1 cellular context compared by ENCODE assay signal in genomic region chr2:219073413-219074129, GRCh38.
A peak's percentile ranks its signal among the peaks of the same experiment; 100 is the strongest.
TF ChIP-seq lines count a peak whose summit lies in the region.

No MANE protein-coding gene starts in this region.

TF ChIP-seq in HepG2, 621 proteins besides CTCF, POLR2A, EP300 and RAD21 (continued from another document and continues in another):
- TF ChIP-seq ZNF761 (CRISPR knock-in tag; conservative IDR thresholded peaks at IDR 0.05) (no peak), SRF (IDR thresholded peaks at IDR 0.05; ENCODE audit: low read depth, low read length) (no peak), ARNT (IDR thresholded peaks at IDR 0.05) (no peak), KAT8 (CRISPR knock-in tag; IDR thresholded peaks at IDR 0.05) (no peak), PITX1 (CRISPR knock-in tag; IDR thresholded peaks at IDR 0.05) (no peak), ZNF749 (CRISPR knock-in tag; IDR thresholded peaks at IDR 0.05; ENCODE audit: borderline replicate concordance) (no peak), KMT2B (CRISPR knock-in tag; IDR thresholded peaks at IDR 0.05) (peak; percentile 43; the same call in 1 of the 2 replicates), THAP9 (CRISPR knock-in tag; IDR thresholded peaks at IDR 0.05; ENCODE audit: borderline replicate concordance) (no peak), ZNF136 (CRISPR knock-in tag; IDR thresholded peaks at IDR 0.05; ENCODE audit: low read depth) (no peak), ZNF337 (CRISPR knock-in tag; IDR thresholded peaks at IDR 0.05; ENCODE audit: borderline replicate concordance, low read depth) (no peak), ZNF143 (CRISPR knock-in tag; IDR thresholded peaks at IDR 0.05) (no peak), NPAS2 (CRISPR knock-in tag; IDR thresholded peaks at IDR 0.05; ENCODE audit: borderline replicate concordance) (no peak), YEATS2 (CRISPR knock-in tag; IDR thresholded peaks at IDR 0.05; ENCODE audit: borderline replicate concordance) (no peak), PRMT3 (CRISPR knock-in tag; IDR thresholded peaks at IDR 0.05; ENCODE audit: borderline replicate concordance, low read depth) (no peak), FOXM1 (CRISPR knock-in tag; IDR thresholded peaks at IDR 0.05) (no peak), ZNF496 (CRISPR knock-in tag; IDR thresholded peaks at IDR 0.05; ENCODE audit: insufficient replicate concordance) (no peak), ZNF878 (CRISPR knock-in tag; IDR thresholded peaks at IDR 0.05) (peak; percentile 65; the same call in 1 of the 2 replicates), ZBTB44 (CRISPR knock-in tag; IDR thresholded peaks at IDR 0.05) (no peak), ZMYM2 (CRISPR knock-in tag; IDR thresholded peaks at IDR 0.05) (no peak), ETS1 (CRISPR knock-in tag; IDR thresholded peaks at IDR 0.05) (no peak), SAFB2 (CRISPR knock-in tag; IDR thresholded peaks at IDR 0.05; ENCODE audit: borderline replicate concordance, low read depth) (no peak), PTBP1 (IDR thresholded peaks at IDR 0.05; ENCODE audit: low read depth, low read length, poor library complexity, severe bottlenecking) (peak; percentile 38), POGZ (CRISPR knock-in tag; IDR thresholded peaks at IDR 0.05) (no peak), ZNF468 (CRISPR knock-in tag; IDR thresholded peaks at IDR 0.05) (no peak), AHR (CRISPR knock-in tag; IDR thresholded peaks at IDR 0.05) (no peak), MYNN (CRISPR knock-in tag; IDR thresholded peaks at IDR 0.05; ENCODE audit: low read depth) (0 out of 2 replicates have a peak, but pooled peaks have one; percentile 1), ZNF607 (CRISPR knock-in tag; IDR thresholded peaks at IDR 0.05; ENCODE audit: borderline replicate concordance) (no peak), SMYD3 (CRISPR knock-in tag; IDR thresholded peaks at IDR 0.05) (no peak), ISX (CRISPR knock-in tag; conservative IDR thresholded peaks at IDR 0.05) (no peak), ZNF329 (CRISPR knock-in tag; IDR thresholded peaks at IDR 0.05; ENCODE audit: low read depth) (no peak), TBX2 (CRISPR knock-in tag; IDR thresholded peaks at IDR 0.05; ENCODE audit: borderline replicate concordance) (peak; percentile 30; the same call in 1 of the 2 replicates), EHMT2 (IDR thresholded peaks at IDR 0.05; ENCODE audit: borderline replicate concordance, low read depth, low read length) (no peak), ZNF737 (CRISPR knock-in tag; IDR thresholded peaks at IDR 0.05; ENCODE audit: borderline replicate concordance) (no peak), FOXC1 (CRISPR knock-in tag; IDR thresholded peaks at IDR 0.05; ENCODE audit: borderline replicate concordance) (no peak), ZNF232 (CRISPR knock-in tag; IDR thresholded peaks at IDR 0.05; ENCODE audit: borderline replicate concordance) (0 out of 2 replicates have a peak, but pooled peaks have one; percentile 17), ZNF253 (CRISPR knock-in tag; IDR thresholded peaks at IDR 0.05; ENCODE audit: borderline replicate concordance) (no peak), REPIN1 (CRISPR knock-in tag; IDR thresholded peaks at IDR 0.05; ENCODE audit: borderline replicate concordance, low read depth) (no peak), REL (CRISPR knock-in tag; conservative IDR thresholded peaks at IDR 0.05) (no peak), KDM5A (IDR thresholded peaks at IDR 0.05; ENCODE audit: borderline replicate concordance, low read length) (no peak), JUN (CRISPR knock-in tag; IDR thresholded peaks at IDR 0.05) (no peak), ZSCAN31 (CRISPR knock-in tag; IDR thresholded peaks at IDR 0.05; ENCODE audit: low read depth) (no peak), CHD2 (IDR thresholded peaks at IDR 0.05; ENCODE audit: low read depth, low read length) (no peak), IRF2 (CRISPR knock-in tag; IDR thresholded peaks at IDR 0.05) (no peak), ZNF251 (CRISPR knock-in tag; IDR thresholded peaks at IDR 0.05) (no peak), GTF2F1 (IDR thresholded peaks at IDR 0.05; ENCODE audit: low read length) (no peak), ZNF432 (CRISPR knock-in tag; IDR thresholded peaks at IDR 0.05; ENCODE audit: borderline replicate concordance) (no peak), ZNF317 (CRISPR knock-in tag; IDR thresholded peaks at IDR 0.05) (0 out of 2 replicates have a peak, but pooled peaks have one; percentile 42), ZNF3 (CRISPR knock-in tag; IDR thresholded peaks at IDR 0.05) (no peak), TEAD2 (CRISPR knock-in tag; IDR thresholded peaks at IDR 0.05) (no peak), HOXA7 (CRISPR knock-in tag; IDR thresholded peaks at IDR 0.05) (no peak), ZSCAN22 (CRISPR knock-in tag; IDR thresholded peaks at IDR 0.05) (no peak), ZFP37 (CRISPR knock-in tag; IDR thresholded peaks at IDR 0.05; ENCODE audit: borderline replicate concordance) (no peak)
- TF ChIP-seq, protein P1, sequence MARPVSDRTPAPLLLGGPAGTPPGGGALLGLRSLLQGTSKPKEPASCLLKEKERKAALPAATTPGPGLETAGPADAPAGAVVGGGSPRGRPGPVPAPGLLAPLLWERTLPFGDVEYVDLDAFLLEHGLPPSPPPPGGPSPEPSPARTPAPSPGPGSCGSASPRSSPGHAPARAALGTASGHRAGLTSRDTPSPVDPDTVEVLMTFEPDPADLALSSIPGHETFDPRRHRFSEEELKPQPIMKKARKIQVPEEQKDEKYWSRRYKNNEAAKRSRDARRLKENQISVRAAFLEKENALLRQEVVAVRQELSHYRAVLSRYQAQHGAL (CRISPR knock-in tag; IDR thresholded peaks at IDR 0.05; ENCODE audit: not compliant biosample characterization), result no peak
- TF ChIP-seq, protein P2, sequence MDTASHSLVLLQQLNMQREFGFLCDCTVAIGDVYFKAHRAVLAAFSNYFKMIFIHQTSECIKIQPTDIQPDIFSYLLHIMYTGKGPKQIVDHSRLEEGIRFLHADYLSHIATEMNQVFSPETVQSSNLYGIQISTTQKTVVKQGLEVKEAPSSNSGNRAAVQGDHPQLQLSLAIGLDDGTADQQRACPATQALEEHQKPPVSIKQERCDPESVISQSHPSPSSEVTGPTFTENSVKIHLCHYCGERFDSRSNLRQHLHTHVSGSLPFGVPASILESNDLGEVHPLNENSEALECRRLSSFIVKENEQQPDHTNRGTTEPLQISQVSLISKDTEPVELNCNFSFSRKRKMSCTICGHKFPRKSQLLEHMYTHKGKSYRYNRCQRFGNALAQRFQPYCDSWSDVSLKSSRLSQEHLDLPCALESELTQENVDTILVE (CRISPR knock-in tag; IDR thresholded peaks at IDR 0.05), result peak; percentile 41; the same call in 1 of the 2 replicates
- TF ChIP-seq, protein P3, sequence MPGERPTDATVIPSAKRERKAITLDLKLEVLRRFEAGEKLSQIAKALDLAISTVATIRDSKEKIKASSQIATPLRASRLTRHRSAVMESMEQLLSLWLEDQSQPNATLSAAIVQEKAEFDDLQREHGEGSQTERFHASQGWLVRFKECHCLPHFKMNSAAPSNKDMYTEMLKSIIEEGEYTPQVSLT (CRISPR knock-in tag; IDR thresholded peaks at IDR 0.05; ENCODE audit: borderline replicate concordance, low read depth), result no peak
- TF ChIP-seq, protein P4, sequence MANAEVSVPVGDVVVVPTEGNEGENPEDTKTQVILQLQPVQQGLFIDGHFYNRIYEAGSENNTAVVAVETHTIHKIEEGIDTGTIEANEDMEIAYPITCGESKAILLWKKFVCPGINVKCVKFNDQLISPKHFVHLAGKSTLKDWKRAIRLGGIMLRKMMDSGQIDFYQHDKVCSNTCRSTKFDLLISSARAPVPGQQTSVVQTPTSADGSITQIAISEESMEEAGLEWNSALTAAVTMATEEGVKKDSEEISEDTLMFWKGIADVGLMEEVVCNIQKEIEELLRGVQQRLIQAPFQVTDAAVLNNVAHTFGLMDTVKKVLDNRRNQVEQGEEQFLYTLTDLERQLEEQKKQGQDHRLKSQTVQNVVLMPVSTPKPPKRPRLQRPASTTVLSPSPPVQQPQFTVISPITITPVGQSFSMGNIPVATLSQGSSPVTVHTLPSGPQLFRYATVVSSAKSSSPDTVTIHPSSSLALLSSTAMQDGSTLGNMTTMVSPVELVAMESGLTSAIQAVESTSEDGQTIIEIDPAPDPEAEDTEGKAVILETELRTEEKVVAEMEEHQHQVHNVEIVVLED (CRISPR knock-in tag; IDR thresholded peaks at IDR 0.05; ENCODE audit: borderline replicate concordance), result no peak
- TF ChIP-seq, protein P5, sequence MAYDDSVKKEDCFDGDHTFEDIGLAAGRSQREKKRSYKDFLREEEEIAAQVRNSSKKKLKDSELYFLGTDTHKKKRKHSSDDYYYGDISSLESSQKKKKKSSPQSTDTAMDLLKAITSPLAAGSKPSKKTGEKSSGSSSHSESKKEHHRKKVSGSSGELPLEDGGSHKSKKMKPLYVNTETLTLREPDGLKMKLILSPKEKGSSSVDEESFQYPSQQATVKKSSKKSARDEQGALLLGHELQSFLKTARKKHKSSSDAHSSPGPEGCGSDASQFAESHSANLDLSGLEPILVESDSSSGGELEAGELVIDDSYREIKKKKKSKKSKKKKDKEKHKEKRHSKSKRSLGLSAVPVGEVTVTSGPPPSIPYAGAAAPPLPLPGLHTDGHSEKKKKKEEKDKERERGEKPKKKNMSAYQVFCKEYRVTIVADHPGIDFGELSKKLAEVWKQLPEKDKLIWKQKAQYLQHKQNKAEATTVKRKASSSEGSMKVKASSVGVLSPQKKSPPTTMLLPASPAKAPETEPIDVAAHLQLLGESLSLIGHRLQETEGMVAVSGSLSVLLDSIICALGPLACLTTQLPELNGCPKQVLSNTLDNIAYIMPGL (CRISPR knock-in tag; IDR thresholded peaks at IDR 0.05; ENCODE audit: borderline replicate concordance in 1 of 2, low read depth in 1 of 2), result peak in 1 of 2 experiments; percentile 43; a peak in 2 of 4 replicates
- TF ChIP-seq, protein P6, sequence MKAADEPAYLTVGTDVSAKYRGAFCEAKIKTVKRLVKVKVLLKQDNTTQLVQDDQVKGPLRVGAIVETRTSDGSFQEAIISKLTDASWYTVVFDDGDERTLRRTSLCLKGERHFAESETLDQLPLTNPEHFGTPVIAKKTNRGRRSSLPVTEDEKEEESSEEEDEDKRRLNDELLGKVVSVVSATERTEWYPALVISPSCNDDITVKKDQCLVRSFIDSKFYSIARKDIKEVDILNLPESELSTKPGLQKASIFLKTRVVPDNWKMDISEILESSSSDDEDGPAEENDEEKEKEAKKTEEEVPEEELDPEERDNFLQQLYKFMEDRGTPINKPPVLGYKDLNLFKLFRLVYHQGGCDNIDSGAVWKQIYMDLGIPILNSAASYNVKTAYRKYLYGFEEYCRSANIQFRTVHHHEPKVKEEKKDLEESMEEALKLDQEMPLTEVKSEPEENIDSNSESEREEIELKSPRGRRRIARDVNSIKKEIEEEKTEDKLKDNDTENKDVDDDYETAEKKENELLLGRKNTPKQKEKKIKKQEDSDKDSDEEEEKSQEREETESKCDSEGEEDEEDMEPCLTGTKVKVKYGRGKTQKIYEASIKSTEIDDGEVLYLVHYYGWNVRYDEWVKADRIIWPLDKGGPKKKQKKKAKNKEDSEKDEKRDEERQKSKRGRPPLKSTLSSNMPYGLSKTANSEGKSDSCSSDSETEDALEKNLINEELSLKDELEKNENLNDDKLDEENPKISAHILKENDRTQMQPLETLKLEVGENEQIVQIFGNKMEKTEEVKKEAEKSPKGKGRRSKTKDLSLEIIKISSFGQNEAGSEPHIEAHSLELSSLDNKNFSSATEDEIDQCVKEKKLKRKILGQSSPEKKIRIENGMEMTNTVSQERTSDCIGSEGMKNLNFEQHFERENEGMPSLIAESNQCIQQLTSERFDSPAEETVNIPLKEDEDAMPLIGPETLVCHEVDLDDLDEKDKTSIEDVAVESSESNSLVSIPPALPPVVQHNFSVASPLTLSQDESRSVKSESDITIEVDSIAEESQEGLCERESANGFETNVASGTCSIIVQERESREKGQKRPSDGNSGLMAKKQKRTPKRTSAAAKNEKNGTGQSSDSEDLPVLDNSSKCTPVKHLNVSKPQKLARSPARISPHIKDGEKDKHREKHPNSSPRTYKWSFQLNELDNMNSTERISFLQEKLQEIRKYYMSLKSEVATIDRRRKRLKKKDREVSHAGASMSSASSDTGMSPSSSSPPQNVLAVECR (CRISPR knock-in tag; IDR thresholded peaks at IDR 0.05; ENCODE audit: borderline replicate concordance), result no peak
